Comparison of ENCODE assay signal across 1 cellular context in the genomic region with DNA sequence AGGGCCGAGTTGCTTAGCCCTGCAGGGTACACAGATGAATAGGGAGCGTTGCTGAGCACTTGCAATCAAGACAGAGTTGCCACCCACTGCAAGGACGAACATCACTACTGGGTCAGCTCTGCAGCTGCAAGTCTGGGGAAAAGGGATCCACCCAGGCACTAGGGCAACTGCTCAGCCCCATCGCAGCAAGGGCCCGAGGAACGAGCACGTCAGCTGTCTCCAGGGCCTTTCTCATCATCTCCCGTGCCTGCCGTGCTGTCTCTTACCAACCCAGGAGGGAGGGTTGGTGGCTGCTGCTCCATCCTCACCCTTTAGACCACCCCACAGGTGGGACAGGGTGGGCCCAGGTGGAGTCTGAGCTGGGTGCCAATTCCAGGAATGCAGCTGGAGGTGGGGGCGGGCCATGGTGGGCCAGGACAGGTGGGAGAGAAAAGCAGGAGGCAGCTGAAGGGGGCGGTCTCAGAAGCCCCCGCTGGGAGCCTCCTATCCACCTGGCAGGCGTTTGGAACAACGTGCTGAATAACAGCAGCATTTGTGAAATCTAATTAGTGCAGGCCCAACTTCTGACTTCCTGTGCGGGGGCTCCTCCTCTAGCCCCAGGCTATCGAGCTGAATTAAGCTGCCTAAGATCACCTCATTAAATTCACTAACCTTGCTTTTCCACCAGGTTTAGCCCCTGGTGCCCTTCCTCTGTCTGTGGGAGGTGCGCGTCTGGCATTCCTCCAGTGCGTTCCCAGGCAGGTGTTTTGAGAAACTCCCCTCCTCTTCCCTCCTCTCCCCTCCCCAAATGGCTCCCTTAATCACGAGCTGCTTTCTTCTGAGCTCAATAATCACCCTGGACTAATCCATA.
TF ChIP-seq lines count a peak whose summit lies in the region.

No MANE protein-coding gene starts in this region.

TF ChIP-seq in K562, 482 proteins besides CTCF, POLR2A, EP300 and RAD21 (continued from another document):
- no peak for TF ChIP-seq ZSCAN32 (CRISPR knock-in tag; IDR thresholded peaks at IDR 0.05)
- no peak for TF ChIP-seq STAT5A (IDR thresholded peaks at IDR 0.05; ENCODE audit: borderline replicate concordance, low read length)
- no peak for TF ChIP-seq SMARCA5 (IDR thresholded peaks at IDR 0.05)
- TF ChIP-seq ARNT (IDR thresholded peaks at IDR 0.05): no peak
- TF ChIP-seq CCAR2 (IDR thresholded peaks at IDR 0.05; ENCODE audit: low read depth, low read length): no peak
- no peak for TF ChIP-seq E2F3 (CRISPR knock-in tag; IDR thresholded peaks at IDR 0.05)
- no peak for TF ChIP-seq SRF (CRISPR knock-in tag; IDR thresholded peaks at IDR 0.05)
- TF ChIP-seq CHD4 (IDR thresholded peaks at IDR 0.05; ENCODE audit: insufficient read depth, insufficient replicate concordance, low read depth, low read length, poor library complexity, severe bottlenecking): no peak
